In genomic region chr14:70935135-70935534, GRCh38 we compare ENCODE assay signal across 10 cellular contexts. TPM values are rescaled to one million over a fixed set of nuclear protein-coding genes. Genes with fewer than 3 reads are reported as not detected.
DNase-seq lines count a peak whose midpoint lies in the region; ATAC-seq, FAIRE-seq and TF ChIP-seq lines count a peak whose summit lies in the region.
"Had no signal": no experiment of that assay in that cellular context is flagged by ENCODE, and none has a peak within 500 bp of the region (broad histone marks: within the 10 kb centered on the region; RNA-seq: fewer than 3 reads in every experiment).

No MANE protein-coding gene starts in this region.

- POLR2A ChIA-PET in A549 (lab: Yijun Ruan, JAX), result no interaction called here
- POLR2A ChIA-PET in activated CD8-positive, alpha-beta T cell treated with anti-CD3 and anti-CD28 coated beads for 36 hours (lab: Charles Lee), result interaction anchor here (0.5 kb wide), 1 partner anchor 56 kb away, joined by 3 read pairs; no protein-coding TSS in a partner anchor

- H3K27me3 Mint-ChIP-seq in activated CD8-positive, alpha-beta T cell treated with anti-CD3 and anti-CD28 coated beads for 36 hours, result no peaks in the 10 kb centered on the region

- FAIRE-seq in A549 (lab: Jason Lieb, UNC), result no peak

- H3K36me3 ChIP-seq in lung (ENCODE audit: control insufficient read depth in 2 of 2, insufficient read depth in 2 of 2, low read length in 2 of 2), result peaks cover 0 to 2% of the 10 kb centered on the region in 2 donors

- no peaks in the 10 kb centered on the region for H3K27me3 ChIP-seq in lung (ENCODE audit: control insufficient read depth, insufficient read depth)

- H3K27ac ChIP-seq in A549 (no peak overlapping the region), lung (ENCODE audit: low read depth in 1 of 2, low read length in 1 of 2) (peak overlapping the region; percentile 33 to 53)

- TF ChIP-seq RAD21 in A549 (conservative IDR thresholded peaks at IDR 0.05 in 1 of 2, IDR thresholded peaks at IDR 0.05 in 1 of 2), result no peak

- peaks cover 17% of the 10 kb centered on the region for H3K9me3 Mint-ChIP-seq in activated CD8-positive, alpha-beta T cell treated with anti-CD3 and anti-CD28 coated beads for 36 hours

- H3K4me3 ChIP-seq in A549 (no peak overlapping the region), lung (no peak overlapping the region)

- WGBS in A549 (ENCODE audit: missing lambda C conversion rate), result 79% methylated on average over 3 of the region's 3 CpGs
- 55 to 71% methylated on average over 3 of the region's 3 CpGs for WGBS in lung, 2 donors

- H3K9me3 ChIP-seq in A549 (no peaks in the 10 kb centered on the region), lung (ENCODE audit: control insufficient read depth in 2 of 2, insufficient read depth in 1 of 2, low read length in 1 of 2) (no peaks in the 10 kb centered on the region)

- TF ChIP-seq POLR2A in A549 (IDR thresholded peaks at IDR 0.05; ENCODE audit: low read length), result no peak

- CTCF ChIA-PET in A549 (lab: Yijun Ruan, JAX), result interaction anchor here (0.8 kb wide), 1 partner anchor 21 kb away, joined by 3 read pairs; no protein-coding TSS in a partner anchor
- CTCF ChIA-PET in activated CD8-positive, alpha-beta T cell treated with anti-CD3 and anti-CD28 coated beads for 36 hours (lab: Charles Lee), result interaction anchor here (6.8 kb wide), 1 partner anchor 29 kb away, joined by 38 read pairs; the partner anchor contains the start of gene PCNX1

- peaks cover 72% of the 10 kb centered on the region for H3K4me1 Mint-ChIP-seq in activated CD8-positive, alpha-beta T cell treated with anti-CD3 and anti-CD28 coated beads for 36 hours (ENCODE audit: low read depth)
- H3K4me1 Mint-ChIP-seq: endodermal cell had no signal

- peak overlapping the region; percentile 90 for H3K27ac Mint-ChIP-seq in activated CD8-positive, alpha-beta T cell treated with anti-CD3 and anti-CD28 coated beads for 36 hours
- H3K27ac Mint-ChIP-seq: endodermal cell had no signal

- H3K36me3 Mint-ChIP-seq in activated CD8-positive, alpha-beta T cell treated with anti-CD3 and anti-CD28 coated beads for 36 hours (ENCODE audit: low read depth), result peaks cover 35% of the 10 kb centered on the region

- H3K4me2 ChIP-seq in A549, result peak overlapping the region; percentile 35

- H3K4me3 Mint-ChIP-seq in activated CD8-positive, alpha-beta T cell treated with anti-CD3 and anti-CD28 coated beads for 36 hours, result no peak overlapping the region
- H3K4me3 Mint-ChIP-seq: endodermal cell had no signal

- TF ChIP-seq EP300 in A549 (IDR thresholded peaks at IDR 0.05), result no peak

- TF ChIP-seq CTCF in A549 (IDR thresholded peaks at IDR 0.05) (no peak), lung (IDR thresholded peaks at IDR 0.05; ENCODE audit: control extremely low read depth, extremely low read depth) (no peak)
- TF ChIP-seq CTCF in activated CD8-positive, alpha-beta T cell treated with anti-CD3 and anti-CD28 coated beads for 36 hours (IDR thresholded peaks at IDR 0.05), result no peak

- H3K4me1 ChIP-seq in A549, result peaks cover 21% of the 10 kb centered on the region
- H3K4me1 ChIP-seq in lung (ENCODE audit: control insufficient read depth in 2 of 2, insufficient read depth in 2 of 2, low read length in 2 of 2), result peaks cover 3 to 19% of the 10 kb centered on the region in 2 donors

- DNase-seq in A549 (ENCODE audit: low read depth in 1 of 2, low spot score in 1 of 2) (no peak), lung (ENCODE audit: low spot score) (no peak), GM03348 (ENCODE audit: low spot score) (no peak), OCI-M2 (lab: John Stamatoyannopoulos, UW; ENCODE audit: unreplicated experiment) (no peak), OCI-M1 (lab: John Stamatoyannopoulos, UW) (no peak)
- DNase-seq in activated CD8-positive, alpha-beta T cell treated with anti-CD3 and anti-CD28 coated beads for 36 hours, result no peak
- DNase-seq: endodermal cell; NK-92 treated with Interleukin-12 subunit alpha and Interleukin-12 subunit beta, amount 100 ng/mL, for 24 hours had no signal

- intact Hi-C loops in activated CD8-positive, alpha-beta T cell treated with anti-CD3 and anti-CD28 coated beads for 36 hours (cut with micrococcal nuclease), result no loop called here

- ATAC-seq in A549, result no peak
- peak; percentile 24 for ATAC-seq in GM18498 (IDR thresholded peaks at IDR 0.05; ENCODE audit: unreplicated experiment)
- peak; percentile 3 for ATAC-seq in activated CD8-positive, alpha-beta T cell treated with anti-CD3 and anti-CD28 coated beads for 36 hours
- no peak for ATAC-seq in lung (ENCODE audit: insufficient read depth, low FRiP score)
- ATAC-seq in HG02798 (IDR thresholded peaks at IDR 0.05; ENCODE audit: poor library complexity, unreplicated experiment), result no peak

TF ChIP-seq in A549, 52 proteins besides CTCF, POLR2A, EP300 and RAD21:
- TF ChIP-seq, protein P1, sequence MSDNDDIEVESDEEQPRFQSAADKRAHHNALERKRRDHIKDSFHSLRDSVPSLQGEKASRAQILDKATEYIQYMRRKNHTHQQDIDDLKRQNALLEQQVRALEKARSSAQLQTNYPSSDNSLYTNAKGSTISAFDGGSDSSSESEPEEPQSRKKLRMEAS (IDR thresholded peaks at IDR 0.05), result no peak
- TF ChIP-seq CEBPB (IDR thresholded peaks at IDR 0.05), result no peak
- TF ChIP-seq CHD4 (IDR thresholded peaks at IDR 0.05; ENCODE audit: borderline replicate concordance), result no peak
- no peak for TF ChIP-seq CBX8 (IDR thresholded peaks at IDR 0.05)
- TF ChIP-seq NPAS2 (CRISPR knock-in tag; IDR thresholded peaks at IDR 0.05; ENCODE audit: borderline replicate concordance), result no peak
- TF ChIP-seq POLR2AphosphoS2 (conservative IDR thresholded peaks at IDR 0.05; ENCODE audit: low read length), result no peak
- no peak for TF ChIP-seq TFCP2L1 (CRISPR knock-in tag; IDR thresholded peaks at IDR 0.05)
- TF ChIP-seq, protein P2, sequence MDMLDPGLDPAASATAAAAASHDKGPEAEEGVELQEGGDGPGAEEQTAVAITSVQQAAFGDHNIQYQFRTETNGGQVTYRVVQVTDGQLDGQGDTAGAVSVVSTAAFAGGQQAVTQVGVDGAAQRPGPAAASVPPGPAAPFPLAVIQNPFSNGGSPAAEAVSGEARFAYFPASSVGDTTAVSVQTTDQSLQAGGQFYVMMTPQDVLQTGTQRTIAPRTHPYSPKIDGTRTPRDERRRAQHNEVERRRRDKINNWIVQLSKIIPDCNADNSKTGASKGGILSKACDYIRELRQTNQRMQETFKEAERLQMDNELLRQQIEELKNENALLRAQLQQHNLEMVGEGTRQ (IDR thresholded peaks at IDR 0.05), result no peak
- no peak for TF ChIP-seq ZNF302 (CRISPR knock-in tag; IDR thresholded peaks at IDR 0.05)
- no peak for TF ChIP-seq ZSCAN20 (CRISPR knock-in tag; IDR thresholded peaks at IDR 0.05)
- no peak for TF ChIP-seq CHD2 (IDR thresholded peaks at IDR 0.05; ENCODE audit: low read length, partially characterized antibody)
- no peak for TF ChIP-seq HOXB5 (CRISPR knock-in tag; IDR thresholded peaks at IDR 0.05)
- no peak for TF ChIP-seq KDM1A (IDR thresholded peaks at IDR 0.05; ENCODE audit: low read depth)
- TF ChIP-seq GATA3 (IDR thresholded peaks at IDR 0.05; ENCODE audit: borderline replicate concordance), result no peak
- no peak for TF ChIP-seq TP53 (CRISPR knock-in tag; IDR thresholded peaks at IDR 0.05)
TF ChIP-seq in A549: peak in this region for 0.

RNA-seq across cellular contexts. Expression of gene PCNX1, which starts 27.9 kb away (rescaled TPM):
- 45.0 and 50.0 TPM in 2 replicates for polyA plus RNA-seq in A549 (2011; rRNA removed)
- polyA plus RNA-seq in A549 (2012; cell fraction: cytosol; rRNA removed), result 8.0 and 9.1 TPM in 2 replicates
- 21.5 and 27.2 TPM in 2 replicates for polyA plus RNA-seq in A549 (2012; cell fraction: nucleus; rRNA removed)
- 10.4 to 13.2 TPM (median 10.9 TPM) in 3 replicates for polyA plus RNA-seq in A549 (2017; fragmentation: RNase III; extraction: RNeasy Plus Mini Kit Qiagen cat#74134 plus additional on column Dnase treatment)
- 143 and 190 TPM in 2 replicates for polyA minus RNA-seq in A549 (2011; rRNA and poly(A)+ RNA removed)
- total RNA-seq in activated CD8-positive, alpha-beta T cell treated with anti-CD3 and anti-CD28 coated beads for 36 hours, result 10 to 100 TPM; 32.7 to 42.6 TPM
- total RNA-seq in lung, result 100 to 1,000 TPM in 1 of 2 donors, 10 to 100 TPM in 1; 55.9 to 103 TPM
- polyA plus RNA-seq in lung, result 10 to 100 TPM in 1 of 2 donors, 1 to 10 TPM in 1; 5.2 to 20.0 TPM

Comparison
In these comparisons a context has a peak if more than half of its experiments do, and no peak if none do; other contexts are left out.
1. ATAC-seq: peak in GM18498 (single experiment) and activated CD8-positive, alpha-beta T cell treated with anti-CD3 and anti-CD28 coated beads for 36 hours (single experiment); none in A549 (0 of 2), lung (single experiment) and HG02798 (single experiment).
2. H3K27ac ChIP-seq: peak in lung (2 of 2); none in A549 (0 of 2).